ENCODE assay signal across 3 cellular contexts in genomic region chr10:99793819-99794218, GRCh38.
TF ChIP-seq lines count a peak whose summit lies in the region.

No MANE protein-coding gene starts in this region.

TF ChIP-seq in SK-N-SH, 30 proteins besides CTCF, POLR2A, EP300 and RAD21:
- TF ChIP-seq REST (IDR thresholded peaks at IDR 0.05; ENCODE audit: low read depth, low read length): no peak

TF ChIP-seq in A549, 52 proteins besides CTCF, POLR2A, EP300 and RAD21 (continued from another document):
- TF ChIP-seq RFX5 (IDR thresholded peaks at IDR 0.05): no peak
- TF ChIP-seq TFCP2L1 (CRISPR knock-in tag; IDR thresholded peaks at IDR 0.05): no peak
- peak; percentile 59 for TF ChIP-seq MAFK (IDR thresholded peaks at IDR 0.05; ENCODE audit: partially characterized antibody)
- no peak for TF ChIP-seq FOSL2 (IDR thresholded peaks at IDR 0.05)
- TF ChIP-seq FOSL2 (CRISPR knock-in tag; IDR thresholded peaks at IDR 0.05): peak; percentile 56
- no peak for TF ChIP-seq BHLHE40 (IDR thresholded peaks at IDR 0.05; ENCODE audit: low read depth, low read length)
- no peak for TF ChIP-seq PHF8 (IDR thresholded peaks at IDR 0.05; ENCODE audit: borderline replicate concordance, low read depth)
- TF ChIP-seq FOSB (CRISPR knock-in tag; IDR thresholded peaks at IDR 0.05): no peak
- no peak for TF ChIP-seq CEBPB (IDR thresholded peaks at IDR 0.05)
- no peak for TF ChIP-seq HES2 (IDR thresholded peaks at IDR 0.05)
- no peak for TF ChIP-seq CBX8 (IDR thresholded peaks at IDR 0.05)

TF ChIP-seq in K562, 482 proteins besides CTCF, POLR2A, EP300 and RAD21 (continued from another document):
- TF ChIP-seq USF2 (CRISPR knock-in tag; IDR thresholded peaks at IDR 0.05): no peak
TF ChIP-seq in K562: peak in this region for 1.
